ENCODE assay signal across 9 cellular contexts in the genomic region with DNA sequence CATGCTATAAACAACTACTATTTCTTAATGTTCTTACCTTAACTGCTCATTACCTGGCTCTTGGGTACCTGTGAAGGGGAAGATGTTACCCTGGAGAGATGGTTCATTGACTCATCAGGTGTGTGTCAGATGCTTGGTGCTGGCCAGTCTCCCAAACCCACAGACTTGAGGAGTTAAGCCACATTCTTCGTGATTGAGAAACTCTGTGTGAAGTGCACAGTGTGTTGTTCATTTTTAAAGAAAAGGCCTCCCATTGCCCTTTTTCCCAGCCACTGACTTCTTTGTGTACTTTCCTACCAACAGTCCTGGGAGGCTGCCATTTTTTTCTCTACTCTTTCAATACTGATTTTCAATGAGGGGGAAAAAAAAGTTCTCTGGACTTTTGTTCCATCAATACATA. TPM values are rescaled to one million over a fixed set of nuclear protein-coding genes. Genes with fewer than 3 reads are reported as not detected.
DNase-seq lines count a peak whose midpoint lies in the region; ATAC-seq and TF ChIP-seq lines count a peak whose summit lies in the region.
"Had no signal": no experiment of that assay in that cellular context is flagged by ENCODE, and none has a peak within 500 bp of the region (broad histone marks: within the 10 kb centered on the region; RNA-seq: fewer than 3 reads in every experiment).

No MANE protein-coding gene starts in this region.

- no peak overlapping the region for H2AFZ ChIP-seq in smooth muscle cell (ENCODE audit: low read depth)

- ATAC-seq in RWPE2 (ENCODE audit: low read depth) = peak; percentile 79
- ATAC-seq in HG03342 (IDR thresholded peaks at IDR 0.05; ENCODE audit: unreplicated experiment) = no peak

- H3K27ac ChIP-seq in RWPE2 (ENCODE audit: poor library complexity, severe bottlenecking) (peak overlapping the region; percentile 90), smooth muscle cell (ENCODE audit: low read depth) (peak overlapping the region; percentile 17)

- no peaks in the 10 kb centered on the region for H3F3A ChIP-seq in smooth muscle cell (ENCODE audit: low read depth)

- TF ChIP-seq CTCF in HFF-Myc (IDR thresholded peaks at IDR 0.05; ENCODE audit: low read depth, low read length, missing control alignments) = no peak
- TF ChIP-seq CTCF in RWPE2 (IDR thresholded peaks at IDR 0.05; ENCODE audit: poor library complexity, severe bottlenecking) = no peak
- TF ChIP-seq CTCF in smooth muscle cell (IDR thresholded peaks at IDR 0.05; ENCODE audit: borderline replicate concordance, insufficient read depth, poor library complexity, severe bottlenecking) = no peak

- H3K4me2 ChIP-seq in smooth muscle cell = peak overlapping the region; percentile 39

- no peaks in the 10 kb centered on the region for H3K27me3 ChIP-seq in RWPE2 (ENCODE audit: insufficient read depth, poor library complexity, severe bottlenecking)
- H3K27me3 ChIP-seq in smooth muscle cell (ENCODE audit: low read depth) = no peaks in the 10 kb centered on the region

- no peak overlapping the region for H3K9ac ChIP-seq in smooth muscle cell (ENCODE audit: low read depth)

- H3K9me3 ChIP-seq in RWPE2 (ENCODE audit: severe bottlenecking) (no peaks in the 10 kb centered on the region), smooth muscle cell (replicated peaks; ENCODE audit: low read depth) (no peaks in the 10 kb centered on the region)

- H3K79me2 ChIP-seq in smooth muscle cell (ENCODE audit: low read depth) = no peaks in the 10 kb centered on the region

- 38% methylated on average over 1 of the region's 1 CpG for WGBS in smooth muscle cell (ENCODE audit: low lambda C conversion rate)

- H3K4me3 ChIP-seq in HFF-Myc (replicated peaks; ENCODE audit: low read depth, low read length) = peak overlapping the region; percentile 6; the same call in 1 of the 2 replicates
- H3K4me3 ChIP-seq in RWPE2 (ENCODE audit: severe bottlenecking) = no peak overlapping the region
- no peak overlapping the region for H3K4me3 ChIP-seq in smooth muscle cell

- H3K36me3 ChIP-seq in RWPE2 (ENCODE audit: low read depth) = peaks cover 51% of the 10 kb centered on the region
- no peaks in the 10 kb centered on the region for H3K36me3 ChIP-seq in smooth muscle cell (ENCODE audit: low read depth)

- H3K4me1 ChIP-seq in RWPE2 (ENCODE audit: insufficient read depth, poor library complexity, severe bottlenecking) (peaks cover 35% of the 10 kb centered on the region), smooth muscle cell (ENCODE audit: low read depth) (peaks cover 41% of the 10 kb centered on the region)

- no peaks in the 10 kb centered on the region for H4K20me1 ChIP-seq in smooth muscle cell (ENCODE audit: low read depth)

- DNase-seq in HFF-Myc (ENCODE audit: extremely low read depth, low read depth) = peak; percentile 19
- DNase-seq in RWPE2 (ENCODE audit: low spot score) = peak; percentile 77
- peak; percentile 81 for DNase-seq in glomerular visceral epithelial cell (ENCODE audit: extremely low spot score)
- DNase-seq in smooth muscle cell (lab: John Stamatoyannopoulos, UW; ENCODE audit: unreplicated experiment) = no peak
- DNase-seq in NCI-H1092 (lab: John Stamatoyannopoulos, UW) = no peak
- DNase-seq in NCI-H128 (lab: John Stamatoyannopoulos, UW; ENCODE audit: unreplicated experiment) = no peak
- no peak for DNase-seq in NAMALWA (ENCODE audit: low spot score)
- DNase-seq: NCI-H1436 treated with DMSO at 0.1 percent for 48 hours had no signal

RNA-seq across cellular contexts. Expression of gene MGST1, which starts 3.2 kb away (rescaled TPM):
- total RNA-seq in smooth muscle cell = 30.4 and 31.4 TPM in 2 replicates
- polyA plus RNA-seq in smooth muscle cell = 21.7 and 59.2 TPM in 2 replicates

Comparison
In these comparisons a context has a peak if more than half of its experiments do, and no peak if none do; other contexts are left out.
1. DNase-seq: peak in HFF-Myc (single experiment), RWPE2 (single experiment) and glomerular visceral epithelial cell (single experiment); none in smooth muscle cell (single experiment), NCI-H1092 (single experiment), NCI-H128 (single experiment) and NAMALWA (single experiment).